16 cellular contexts compared by ENCODE assay signal in genomic region chr11:111414936-111415335, GRCh38. TPM values are rescaled to one million over a fixed set of nuclear protein-coding genes. Genes with fewer than 3 reads are reported as not detected.
A peak's percentile ranks its signal among the peaks of the same experiment; 100 is the strongest.
DNase-seq lines count a peak whose midpoint lies in the region; ATAC-seq and TF ChIP-seq lines count a peak whose summit lies in the region.
"Had no signal": no experiment of that assay in that cellular context is flagged by ENCODE, and none has a peak within 500 bp of the region (broad histone marks: within the 10 kb centered on the region; RNA-seq: fewer than 3 reads in every experiment).

No MANE protein-coding gene starts in this region.

- no peaks in the 10 kb centered on the region for H3K27me3 ChIP-seq in CD4-positive, CD25-positive, alpha-beta regulatory T cell (ENCODE audit: control insufficient read depth, insufficient read depth, low read length)
- H3K27me3 ChIP-seq in KMS-11 (ENCODE audit: insufficient read depth, low read depth) = no peaks in the 10 kb centered on the region
- H3K27me3 ChIP-seq: colonic mucosa had no signal

- ATAC-seq in CD4-positive, CD25-positive, alpha-beta regulatory T cell (ENCODE audit: low read depth in 2 of 2) = no peak
- no peak for ATAC-seq in activated B cell treated with CpG ODN at 0.5 μM for 24 hours (ENCODE audit: low read depth)
- ATAC-seq in memory B cell (ENCODE audit: low read depth) = no peak
- ATAC-seq in HG03520 (IDR thresholded peaks at IDR 0.05; ENCODE audit: unreplicated experiment) = no peak

- no peak overlapping the region for H3K4me3 ChIP-seq in CD4-positive, CD25-positive, alpha-beta regulatory T cell (ENCODE audit: low read depth, low read length)
- H3K4me3 ChIP-seq in KMS-11 (IDR thresholded peaks at IDR 0.05; ENCODE audit: insufficient read depth, low read depth, low read length) = no peak overlapping the region
- H3K4me3 ChIP-seq: colonic mucosa had no signal

- intact Hi-C loops in activated B cell treated with CpG ODN at 0.5 μM for 24 hours (cut with micrococcal nuclease) = loop anchor here (10.0 kb wide), 1 partner anchor 700 kb away; the partner anchor contains the start of gene ARHGAP20

- H3K9ac ChIP-seq in KMS-11 = no peak overlapping the region; the same call in 1 of the 2 replicates

- H3K9me3 ChIP-seq in CD4-positive, CD25-positive, alpha-beta regulatory T cell (ENCODE audit: control insufficient read depth in 2 of 2, low read length in 2 of 2) = no peaks in the 10 kb centered on the region
- H3K9me3 ChIP-seq: colonic mucosa had no signal

- no peaks in the 10 kb centered on the region for H3K36me3 ChIP-seq in CD4-positive, CD25-positive, alpha-beta regulatory T cell (ENCODE audit: control insufficient read depth, insufficient read depth, low read length)
- no peaks in the 10 kb centered on the region for H3K36me3 ChIP-seq in KMS-11 (ENCODE audit: insufficient read depth)
- H3K36me3 ChIP-seq: colonic mucosa had no signal

- no peaks in the 10 kb centered on the region for H3K9me3 Mint-ChIP-seq in CD4-positive, CD25-positive, alpha-beta regulatory T cell
- no peaks in the 10 kb centered on the region for H3K9me3 Mint-ChIP-seq in activated B cell treated with CpG ODN at 0.5 μM for 24 hours
- peaks cover 1% of the 10 kb centered on the region for H3K9me3 Mint-ChIP-seq in memory B cell
- H3K9me3 Mint-ChIP-seq: activated T-cell treated with anti-CD3 and anti-CD28 coated beads, Interleukin-2, amount 50 U/mL, for 24 hours; brain; immature natural killer cell had no signal

- peaks cover 21% of the 10 kb centered on the region for H3K4me1 ChIP-seq in CD4-positive, CD25-positive, alpha-beta regulatory T cell (ENCODE audit: control insufficient read depth, insufficient read depth, low read length, poor library complexity, severe bottlenecking)
- H3K4me1 ChIP-seq in KMS-11 (ENCODE audit: low read depth, poor library complexity, severe bottlenecking) = peaks cover 100% of the 10 kb centered on the region
- H3K4me1 ChIP-seq: colonic mucosa had no signal

- H4K20me1 ChIP-seq in KMS-11 (ENCODE audit: insufficient read depth) = no peaks in the 10 kb centered on the region

- POLR2A ChIA-PET in activated B cell treated with CpG ODN at 0.5 μM for 24 hours (lab: Charles Lee) = interaction anchor here (0.6 to 14.6 kb wide), 5 partner anchors 8 to 1095 kb away, joined by 4 to 581 read pairs (median 5); partner anchors contain the start of gene POU2AF1

- H3K4me3 Mint-ChIP-seq in CD4-positive, CD25-positive, alpha-beta regulatory T cell = peak overlapping the region in 1 of 4 donors; percentile 78
- H3K4me3 Mint-ChIP-seq in activated B cell treated with CpG ODN at 0.5 μM for 24 hours (peak overlapping the region; percentile 77), memory B cell (peak overlapping the region; percentile 77)
- H3K4me3 Mint-ChIP-seq: brain had no signal

- TF ChIP-seq CTCF in KMS-11 (conservative IDR thresholded peaks at IDR 0.05; ENCODE audit: low read depth, low read length) = no peak
- TF ChIP-seq CTCF in activated B cell treated with CpG ODN at 0.5 μM for 24 hours (IDR thresholded peaks at IDR 0.05) = no peak

- no peak overlapping the region for H2AFZ ChIP-seq in KMS-11 (ENCODE audit: low read depth)

- H3K4me2 ChIP-seq in KMS-11 = peak overlapping the region; percentile 92

- CTCF ChIA-PET in activated B cell treated with CpG ODN at 0.5 μM for 24 hours (lab: Charles Lee) = interaction anchor here (0.8 to 2.8 kb wide), 7 partner anchors 8 to 44 kb away, joined by 3 to 8 read pairs (median 6); partner anchors contain the start of gene POU2AF1

- H3K79me2 ChIP-seq in KMS-11 (ENCODE audit: insufficient read depth, low read depth) = no peaks in the 10 kb centered on the region

- H3K27me3 Mint-ChIP-seq in CD4-positive, CD25-positive, alpha-beta regulatory T cell = no peaks in the 10 kb centered on the region
- H3K27me3 Mint-ChIP-seq in activated B cell treated with CpG ODN at 0.5 μM for 24 hours (no peaks in the 10 kb centered on the region), memory B cell (no peaks in the 10 kb centered on the region)
- H3K27me3 Mint-ChIP-seq: activated naive CD8-positive, alpha-beta T cell; activated T-cell treated with anti-CD3 and anti-CD28 coated beads, Interleukin-2, amount 50 U/mL, for 24 hours; brain had no signal

- H3K27ac Mint-ChIP-seq in CD4-positive, CD25-positive, alpha-beta regulatory T cell = peak overlapping the region; percentile 26 to 90 (median 86)
- H3K27ac Mint-ChIP-seq in activated B cell treated with CpG ODN at 0.5 μM for 24 hours (peak overlapping the region; percentile 97), memory B cell (peak overlapping the region; percentile 100)
- H3K27ac Mint-ChIP-seq: brain had no signal

- H3K4me1 Mint-ChIP-seq in CD4-positive, CD25-positive, alpha-beta regulatory T cell = peaks cover 12 to 58% (median 26%) of the 10 kb centered on the region in 4 donors
- peaks cover 98% of the 10 kb centered on the region for H3K4me1 Mint-ChIP-seq in activated B cell treated with CpG ODN at 0.5 μM for 24 hours
- peaks cover 81% of the 10 kb centered on the region for H3K4me1 Mint-ChIP-seq in memory B cell

- DNase-seq in CD4-positive, CD25-positive, alpha-beta regulatory T cell = no peak
- DNase-seq in activated B cell treated with CpG ODN at 0.5 μM for 24 hours = no peak
- DNase-seq in memory B cell (ENCODE audit: low spot score in 2 of 2) = no peak
- no peak for DNase-seq in inferior parietal cortex (ENCODE audit: extremely low spot score)
- no peak for DNase-seq in dedifferentiated amniotic fluid mesenchymal stem cell (ENCODE audit: extremely low spot score)
- DNase-seq: activated T-cell treated with anti-CD3 and anti-CD28 coated beads, Interleukin-2, amount 50 U/mL, for 24 hours; colonic mucosa; immature natural killer cell; NCI-H187; NCI-H446 treated with DMSO at 0.1 percent for 48 hours; nucleus accumbens had no signal

- H3K36me3 Mint-ChIP-seq in CD4-positive, CD25-positive, alpha-beta regulatory T cell = no peaks in the 10 kb centered on the region
- H3K36me3 Mint-ChIP-seq in activated B cell treated with CpG ODN at 0.5 μM for 24 hours (ENCODE audit: low read depth) (no peaks in the 10 kb centered on the region), memory B cell (peaks cover 2% of the 10 kb centered on the region)
- H3K36me3 Mint-ChIP-seq: activated naive CD8-positive, alpha-beta T cell; brain; immature natural killer cell had no signal

- no peak overlapping the region for H3K27ac ChIP-seq in CD4-positive, CD25-positive, alpha-beta regulatory T cell (ENCODE audit: insufficient read depth, low read length, poor library complexity, severe bottlenecking)
- peak overlapping the region; percentile 99 for H3K27ac ChIP-seq in KMS-11
- H3K27ac ChIP-seq: colonic mucosa had no signal

RNA-seq across cellular contexts. Expression of gene POU2AF1, which starts 35.9 kb away (rescaled TPM):
- total RNA-seq in CD4-positive, CD25-positive, alpha-beta regulatory T cell = 4.8 TPM
- polyA plus RNA-seq in CD4-positive, CD25-positive, alpha-beta regulatory T cell = 1 to 10 TPM; 1.6 to 3.8 (median 2.2) TPM
- 141 and 155 TPM in 2 replicates for total RNA-seq in activated B cell treated with CpG ODN at 0.5 μM for 24 hours
- total RNA-seq: MCF 10A had no signal

Comparison
In these comparisons a context has a peak if more than half of its experiments do, and no peak if none do; other contexts are left out.
1. RNA of gene POU2AF1, which starts 35.9 kb away (total RNA-seq): 141 to 155 TPM in activated B cell treated with CpG ODN at 0.5 μM for 24 hours; 4.8 TPM in CD4-positive, CD25-positive, alpha-beta regulatory T cell (single experiment); every median in the first group is over 10 times any median in the second.
2. Peak in every context shown above with its lines, with median percentiles within 50 percentile points of each other: H3K27ac Mint-ChIP-seq.